In genomic region chr19:17555480-17555928, GRCh38 we compare ENCODE assay signal across 8 cellular contexts. TPM values are rescaled to one million over a fixed set of nuclear protein-coding genes. Genes with fewer than 3 reads are reported as not detected.
DNase-seq lines count a peak whose midpoint lies in the region; ATAC-seq and TF ChIP-seq lines count a peak whose summit lies in the region.

Gene COLGALT1, plus strand, starts transcription at chr19:17555649. Its CDS starts 65 bp downstream, at chr19:17555714.

- DNase-seq in GM13976 (ENCODE audit: low spot score) (peak; percentile 99), NCI-H1930 (lab: John Stamatoyannopoulos, UW) (peak; percentile 89 to 92), left ventricle myocardium superior (peak; percentile 100), psoas muscle (peak; percentile 99)

- intact Hi-C loops in T-helper 2 cell treated with Interferon-gamma antibody and Interleukin-4, amounts not matched to agents 100 ng/mL and 5 ng/mL, for 36 hours (cut with micrococcal nuclease): loop anchor here (1.0 to 10.0 kb wide), 3 partner anchors 16 to 189 kb away; no protein-coding TSS in a partner anchor
- intact Hi-C loops in left ventricle myocardium superior (cut with micrococcal nuclease): no loop called here
- intact Hi-C loops in psoas muscle (cut with DNase I): no loop called here

- no peaks in the 10 kb centered on the region for H3K9me3 ChIP-seq in psoas muscle

- H3K4me3 ChIP-seq in psoas muscle (peak within 1 kb of the TSS; percentile 91), urinary bladder (ENCODE audit: low read depth, low read length) (peak within 1 kb of the TSS; percentile 82)

- H3K27ac ChIP-seq in angular gyrus (ENCODE audit: low read depth, low read length) (peak within 1 kb of the TSS; percentile 44), psoas muscle (peak within 1 kb of the TSS; percentile 78), urinary bladder (ENCODE audit: low read depth) (peak within 1 kb of the TSS; percentile 57)

- TF ChIP-seq CTCF in GM13976 (IDR thresholded peaks at IDR 0.05; ENCODE audit: borderline replicate concordance, control extremely low read depth, extremely low read depth, insufficient read depth, missing control alignments) (no peak), psoas muscle (IDR thresholded peaks at IDR 0.05) (no peak)

- 0 to 1% (median 1%) methylated on average over 51 to 64 of the region's 64 CpGs for WGBS in psoas muscle, 3 donors
- WGBS in urinary bladder: under 1% methylated on average over 64 of the region's 64 CpGs

- no peaks in the 10 kb centered on the region for H3K27me3 ChIP-seq in psoas muscle (ENCODE audit: insufficient read depth in 3 of 3, low read length in 2 of 3)

- ATAC-seq in HG02938 (IDR thresholded peaks at IDR 0.05; ENCODE audit: unreplicated experiment) (peak; percentile 76), left ventricle myocardium superior (peak; percentile 95), psoas muscle (peak; percentile 97 to 99 (median 98))

- H3K4me1 ChIP-seq in psoas muscle (peaks cover 21% of the 10 kb centered on the region), urinary bladder (ENCODE audit: insufficient read depth) (no peaks in the 10 kb centered on the region)

- peaks cover 0 to 34% of the 10 kb centered on the region in 2 donors for H3K36me3 ChIP-seq in psoas muscle (ENCODE audit: insufficient read depth in 1 of 2, low read depth in 1 of 2)
- H3K36me3 ChIP-seq in urinary bladder (ENCODE audit: insufficient read depth): no peaks in the 10 kb centered on the region

- in situ Hi-C loops in GM13976 (cut with MboI; ENCODE audit: low sequenced_read_pairs, unreplicated experiment): no loop called here

RNA-seq across cellular contexts. Expression of gene COLGALT1, which starts in this region (rescaled TPM):
- total RNA-seq in T-helper 2 cell treated with Interferon-gamma antibody and Interleukin-4, amounts not matched to agents 100 ng/mL and 5 ng/mL, for 36 hours: 55.9 and 61.7 TPM in 2 replicates
- total RNA-seq in left ventricle myocardium superior (33.0 TPM), psoas muscle (10 to 100 TPM; 19.8 to 27.7 (median 23.3) TPM), urinary bladder (31.7 TPM)
- polyA plus RNA-seq in psoas muscle (10 to 100 TPM; 15.3 to 34.8 (median 21.4) TPM), urinary bladder (68.6 TPM)

Comparison
In these comparisons a context has a peak if more than half of its experiments do, and no peak if none do; other contexts are left out.
1. Peak in every context shown above with its lines: DNase-seq, ATAC-seq, H3K4me3 ChIP-seq and H3K27ac ChIP-seq.